Comparison of ENCODE assay signal across 39 cellular contexts in genomic region chr1:43140583-43140982, GRCh38. TPM values are rescaled to one million over a fixed set of nuclear protein-coding genes. Genes with fewer than 3 reads are reported as not detected.
"Had no signal": no experiment of that assay in that cellular context is flagged by ENCODE, and none has a peak within 500 bp of the region (broad histone marks: within the 10 kb centered on the region; RNA-seq: fewer than 3 reads in every experiment).

No MANE protein-coding gene starts in this region.

- H3K4me3 ChIP-seq: adrenal gland, ascending aorta, body of pancreas, breast epithelium, cardiac muscle cell had no signal

- H3K4me1 ChIP-seq: ascending aorta, body of pancreas, breast epithelium had no signal

- H3K27ac ChIP-seq: adrenal gland, ascending aorta, body of pancreas, brain microvascular endothelial cell, breast epithelium, cardiac muscle cell had no signal

- H3K4me1 Mint-ChIP-seq: activated naive CD4-positive, alpha-beta T cell treated with anti-CD3 and anti-CD28 coated beads, Interleukin-2, amount 10 ng/mL, durations not matched to agents 7 days and 5 days; activated naive CD4-positive, alpha-beta T cell treated with anti-CD3 and anti-CD28 coated beads, Interleukin-2, amount 50 U/mL, for 24 hours; activated naive CD8-positive, alpha-beta T cell treated with anti-CD3 and anti-CD28 coated beads, Interleukin-2, amount 50 U/mL, for 24 hours; activated T-helper 17 cell treated with anti-CD3 and anti-CD28 coated beads, Interleukin-2, amount 50 U/mL, for 72 hours; brain; central memory CD8-positive, alpha-beta T cell had no signal

- H3K36me3 Mint-ChIP-seq: activated naive CD4-positive, alpha-beta T cell treated with anti-CD3 and anti-CD28 coated beads, Interleukin-2, amount 10 ng/mL, durations not matched to agents 7 days and 5 days; activated naive CD4-positive, alpha-beta T cell treated with anti-CD3 and anti-CD28 coated beads, Interleukin-2, amount 50 U/mL, for 24 hours; activated naive CD8-positive, alpha-beta T cell had no signal

- H3K9me3 ChIP-seq: ascending aorta, body of pancreas, breast epithelium had no signal

- FAIRE-seq: astrocyte, bronchial epithelial cell, colon had no signal

- H3K36me3 ChIP-seq: adrenal gland, ascending aorta, brain microvascular endothelial cell, breast epithelium, cardiac muscle cell had no signal

- H3K9me3 Mint-ChIP-seq: activated naive CD4-positive, alpha-beta T cell treated with anti-CD3 and anti-CD28 coated beads for 36 hours; activated naive CD4-positive, alpha-beta T cell treated with anti-CD3 and anti-CD28 coated beads, Interleukin-2, amount 10 ng/mL, durations not matched to agents 7 days and 5 days; activated T-cell treated with anti-CD3 and anti-CD28 coated beads, Interleukin-2, amount 50 U/mL, for 24 hours; activated T-helper 2 cell treated with anti-CD3 and anti-CD28 coated beads, Interferon-gamma antibody, Interleukin-2, Interleukin-4, amounts not matched to agents 10 μg/mL and 5 μg/mL and 100 μg/mL, durations not matched to agents 14 hours and 24 hours and 36 hours; central memory CD8-positive, alpha-beta T cell had no signal

- H3K4me3 Mint-ChIP-seq: activated naive CD4-positive, alpha-beta T cell treated with anti-CD3 and anti-CD28 coated beads for 36 hours; activated naive CD4-positive, alpha-beta T cell treated with anti-CD3 and anti-CD28 coated beads, Interleukin-2, amount 10 ng/mL, durations not matched to agents 7 days and 5 days; activated naive CD4-positive, alpha-beta T cell treated with anti-CD3 and anti-CD28 coated beads, Interleukin-2, amount 50 U/mL, for 24 hours; activated naive CD8-positive, alpha-beta T cell; activated naive CD8-positive, alpha-beta T cell treated with anti-CD3 and anti-CD28 coated beads, Interleukin-2, amount 50 U/mL, for 24 hours; activated T-cell treated with anti-CD3 and anti-CD28 coated beads, Interleukin-2, amount 50 U/mL, for 24 hours; activated T-cell treated with anti-CD3 and anti-CD28 coated beads, Interleukin-2, amount 50 U/mL, for 4 hours; activated T-cell treated with anti-CD3 and anti-CD28 coated beads, Interleukin-2, amount 50 U/mL, for 72 hours; activated T-helper 1 cell treated with anti-CD3 and anti-CD28 coated beads, Interleukin-12 subunit alpha, Interleukin-12 subunit beta, Interleukin-2, Interleukin-4 antibody, amounts not matched to agents 30 ng/mL and 10 ng/mL and 1 ng/mL, durations not matched to agents 14 hours and 24 hours and 36 hours; activated T-helper 17 cell treated with anti-CD3 and anti-CD28 coated beads, Interleukin-2, amount 50 U/mL, for 72 hours; brain; central memory CD8-positive, alpha-beta T cell had no signal

- H3K27me3 ChIP-seq: adrenal gland, ascending aorta, body of pancreas, brain microvascular endothelial cell, breast epithelium, cardiac muscle cell had no signal

- H3K27ac Mint-ChIP-seq: activated naive CD4-positive, alpha-beta T cell treated with anti-CD3 and anti-CD28 coated beads for 36 hours; activated naive CD4-positive, alpha-beta T cell treated with anti-CD3 and anti-CD28 coated beads, Interleukin-2, amount 10 ng/mL, durations not matched to agents 7 days and 5 days; activated naive CD4-positive, alpha-beta T cell treated with anti-CD3 and anti-CD28 coated beads, Interleukin-2, amount 50 U/mL, for 24 hours; activated naive CD4-positive, alpha-beta T cell treated with anti-CD3 and anti-CD28 coated beads, Interleukin-2, amount 50 U/mL, for 72 hours; activated naive CD8-positive, alpha-beta T cell; activated naive CD8-positive, alpha-beta T cell treated with anti-CD3 and anti-CD28 coated beads, Interleukin-2, amount 50 U/mL, for 24 hours; activated T-cell treated with anti-CD3 and anti-CD28 coated beads, Interleukin-2, amount 50 U/mL, for 24 hours; activated T-cell treated with anti-CD3 and anti-CD28 coated beads, Interleukin-2, amount 50 U/mL, for 72 hours; activated T-helper 1 cell treated with anti-CD3 and anti-CD28 coated beads, Interleukin-12 subunit alpha, Interleukin-12 subunit beta, Interleukin-2, Interleukin-4 antibody, amounts not matched to agents 30 ng/mL and 10 ng/mL and 1 ng/mL, durations not matched to agents 14 hours and 24 hours and 36 hours; activated T-helper 17 cell treated with anti-CD3 and anti-CD28 coated beads, Interleukin-2, amount 50 U/mL, for 72 hours; activated T-helper 2 cell treated with anti-CD3 and anti-CD28 coated beads, Interferon-gamma antibody, Interleukin-2, Interleukin-4, amounts not matched to agents 10 μg/mL and 5 μg/mL and 100 μg/mL, durations not matched to agents 14 hours and 24 hours and 36 hours; brain had no signal

- DNase-seq: activated effector memory CD4-positive, alpha-beta T cell treated with anti-CD3 and anti-CD28 coated beads, Interleukin-2, amount 50 U/mL, for 16 hours; activated effector memory CD4-positive, alpha-beta T cell treated with Interleukin-2 at 50 U/mL for 16 hours; activated gamma-delta T cell; activated gamma-delta T cell treated with Interleukin-2 at 50 U/mL for 16 hours; activated naive CD4-positive, alpha-beta T cell; activated naive CD4-positive, alpha-beta T cell treated with anti-CD3 and anti-CD28 coated beads for 36 hours; activated naive CD4-positive, alpha-beta T cell treated with anti-CD3 and anti-CD28 coated beads, Interleukin-2, amount 10 ng/mL, durations not matched to agents 7 days and 5 days; activated naive CD4-positive, alpha-beta T cell treated with anti-CD3 and anti-CD28 coated beads, Interleukin-2, amount 50 U/mL, for 16 hours; activated naive CD4-positive, alpha-beta T cell treated with Interleukin-2 at 50 U/mL for 16 hours; activated naive CD8-positive, alpha-beta T cell treated with anti-CD3 and anti-CD28 coated beads, Interleukin-2, amount 50 U/mL, for 24 hours; activated T-cell treated with anti-CD3 and anti-CD28 coated beads, Interleukin-2, amount 50 U/mL, for 1 hour; activated T-cell treated with anti-CD3 and anti-CD28 coated beads, Interleukin-2, amount 50 U/mL, for 24 hours; activated T-cell treated with anti-CD3 and anti-CD28 coated beads, Interleukin-2, amount 50 U/mL, for 4 hours; activated T-cell treated with anti-CD3 and anti-CD28 coated beads, Interleukin-2, amount 50 U/mL, for 48 hours; activated T-cell treated with anti-CD3 and anti-CD28 coated beads, Interleukin-2, amount 50 U/mL, for 72 hours; adrenal gland; amniotic stem cell; amygdala; anterior cingulate cortex; aorta; body of pancreas; brain microvascular endothelial cell; caudate nucleus; central memory CD4-positive, alpha-beta T cell; cerebellar nuclear complex had no signal

- ATAC-seq: activated naive CD4-positive, alpha-beta T cell treated with anti-CD3 and anti-CD28 coated beads, Interleukin-2, amount 50 U/mL, for 72 hours; activated naive CD8-positive, alpha-beta T cell treated with anti-CD3 and anti-CD28 coated beads, Interleukin-2, amount 50 U/mL, for 24 hours; activated T-cell treated with anti-CD3 and anti-CD28 coated beads, Interleukin-2, amount 50 U/mL, for 4 hours; activated T-cell treated with anti-CD3 and anti-CD28 coated beads, Interleukin-2, amount 50 U/mL, for 72 hours; activated T-helper 17 cell treated with anti-CD3 and anti-CD28 coated beads, Interleukin-2, amount 50 U/mL, for 72 hours; body of pancreas had no signal

RNA-seq across cellular contexts. Expression of gene CFAP57, which starts 31.5 kb away (rescaled TPM):
- total RNA-seq: activated T-helper 1 cell treated with anti-CD3 and anti-CD28 coated beads, Interleukin-12 subunit alpha, Interleukin-12 subunit beta, Interleukin-2, Interleukin-4 antibody, amounts not matched to agents 30 ng/mL and 10 ng/mL and 1 ng/mL, durations not matched to agents 14 hours and 24 hours and 36 hours; ascending aorta; bronchial epithelial cell; cardiac muscle cell had no signal
